Comparison of ENCODE assay signal across 30 cellular contexts in genomic region chr17:66630379-66630778, GRCh38.
"Had no signal": no experiment of that assay in that cellular context is flagged by ENCODE, and none has a peak within 500 bp of the region (broad histone marks: within the 10 kb centered on the region; RNA-seq: fewer than 3 reads in every experiment).

No MANE protein-coding gene starts in this region.

- H3K4me3 ChIP-seq: adrenal gland, body of pancreas, colonic mucosa, heart left ventricle had no signal

- H3K4me1 ChIP-seq: adrenal gland, body of pancreas, colonic mucosa, heart left ventricle had no signal

- H3K27me3 ChIP-seq: adrenal gland, body of pancreas, colonic mucosa, heart left ventricle had no signal

- H3K4me3 Mint-ChIP-seq: activated B cell treated with CpG ODN at 0.5 μM for 24 hours; activated CD8-positive, alpha-beta T cell treated with anti-CD3 and anti-CD28 coated beads for 36 hours; activated naive CD4-positive, alpha-beta T cell treated with anti-CD3 and anti-CD28 coated beads, Interleukin-2, amount 10 ng/mL, durations not matched to agents 7 days and 5 days; activated T-cell treated with anti-CD3 and anti-CD28 coated beads, Interleukin-2, amount 50 U/mL, for 4 hours; activated T-helper 1 cell treated with anti-CD3 and anti-CD28 coated beads, Interleukin-12 subunit alpha, Interleukin-12 subunit beta, Interleukin-2, Interleukin-4 antibody, amounts not matched to agents 30 ng/mL and 10 ng/mL and 1 ng/mL, durations not matched to agents 14 hours and 24 hours and 36 hours; endodermal cell; T-helper 17 cell; T-helper 2 cell treated with Interferon-gamma antibody and Interleukin-4, amounts not matched to agents 5 μg/mL and 100 μg/mL, for 36 hours had no signal

- H3K9me3 ChIP-seq: adrenal gland, body of pancreas, colonic mucosa, heart left ventricle had no signal

- H3K27ac Mint-ChIP-seq: activated B cell treated with CpG ODN at 0.5 μM for 24 hours; activated CD8-positive, alpha-beta T cell treated with anti-CD3 and anti-CD28 coated beads for 36 hours; activated naive CD4-positive, alpha-beta T cell treated with anti-CD3 and anti-CD28 coated beads, Interleukin-2, amount 10 ng/mL, durations not matched to agents 7 days and 5 days; activated naive CD4-positive, alpha-beta T cell treated with anti-CD3 and anti-CD28 coated beads, Interleukin-2, amount 50 U/mL, for 72 hours; activated T-helper 1 cell treated with anti-CD3 and anti-CD28 coated beads, Interleukin-12 subunit alpha, Interleukin-12 subunit beta, Interleukin-2, Interleukin-4 antibody, amounts not matched to agents 30 ng/mL and 10 ng/mL and 1 ng/mL, durations not matched to agents 14 hours and 24 hours and 36 hours; endodermal cell; T-helper 2 cell treated with Interferon-gamma antibody and Interleukin-4, amounts not matched to agents 5 μg/mL and 100 μg/mL, for 36 hours had no signal

- ATAC-seq: activated CD4-positive, CD25-positive, alpha-beta regulatory T cell treated with anti-CD3 and anti-CD28 coated beads, Interleukin-2, amount 50 U/mL, for 24 hours; activated CD8-positive, alpha-beta T cell treated with anti-CD3 and anti-CD28 coated beads for 36 hours; activated naive CD4-positive, alpha-beta T cell treated with anti-CD3 and anti-CD28 coated beads, Interleukin-2, amount 50 U/mL, for 72 hours; activated T-cell treated with anti-CD3 and anti-CD28 coated beads, Interleukin-2, amount 50 U/mL, for 4 hours; body of pancreas; esophagus mucosa; heart left ventricle; T-helper 17 cell had no signal

- H3K27me3 Mint-ChIP-seq: activated CD8-positive, alpha-beta T cell treated with anti-CD3 and anti-CD28 coated beads for 36 hours; activated naive CD4-positive, alpha-beta T cell treated with anti-CD3 and anti-CD28 coated beads, Interleukin-2, amount 10 ng/mL, durations not matched to agents 7 days and 5 days; T-helper 17 cell had no signal

- H3K36me3 ChIP-seq: adrenal gland, colonic mucosa, heart left ventricle, WERI-Rb-1 had no signal

- H3K4me1 Mint-ChIP-seq: activated B cell treated with CpG ODN at 0.5 μM for 24 hours, endodermal cell had no signal

- DNase-seq: activated B cell treated with CpG ODN at 0.5 μM for 24 hours; activated CD4-positive, alpha-beta T cell treated with anti-CD3 and anti-CD28 coated beads for 48 hours; activated CD4-positive, alpha-beta T cell treated with anti-CD3 and anti-CD28 coated beads, Interleukin-2, amount 50 U/mL, for 1 hour; activated CD4-positive, alpha-beta T cell treated with anti-CD3 and anti-CD28 coated beads, Interleukin-2, amount 50 U/mL, for 48 hours; activated CD8-positive, alpha-beta memory T cell treated with anti-CD3 and anti-CD28 coated beads for 24 hours; activated CD8-positive, alpha-beta T cell treated with anti-CD3 and anti-CD28 coated beads for 36 hours; activated gamma-delta T cell; activated naive CD4-positive, alpha-beta T cell; activated naive CD4-positive, alpha-beta T cell treated with anti-CD3 and anti-CD28 coated beads, Interleukin-2, amount 10 ng/mL, durations not matched to agents 7 days and 5 days; activated T-cell treated with anti-CD3 and anti-CD28 coated beads, Interleukin-2, amount 50 U/mL, for 4 hours; adrenal gland; amygdala; aorta; body of pancreas; caudate nucleus; colonic mucosa; effector memory CD4-positive, alpha-beta T cell; endodermal cell; foreskin fibroblast; glutamatergic neuron; heart left ventricle; T-helper 1 cell; T-helper 17 cell; T1000; WERI-Rb-1 had no signal

- H3K27ac ChIP-seq: adrenal gland, body of pancreas, colonic mucosa, heart left ventricle, WERI-Rb-1 had no signal

- H3K9me3 Mint-ChIP-seq: activated B cell treated with CpG ODN at 0.5 μM for 24 hours; activated CD8-positive, alpha-beta T cell treated with anti-CD3 and anti-CD28 coated beads for 36 hours; activated naive CD4-positive, alpha-beta T cell treated with anti-CD3 and anti-CD28 coated beads, Interleukin-2, amount 10 ng/mL, durations not matched to agents 7 days and 5 days; activated naive CD4-positive, alpha-beta T cell treated with anti-CD3 and anti-CD28 coated beads, Interleukin-2, amount 50 U/mL, for 72 hours; activated T-cell treated with anti-CD3 and anti-CD28 coated beads, Interleukin-2, amount 50 U/mL, for 4 hours; activated T-helper 1 cell treated with anti-CD3 and anti-CD28 coated beads, Interleukin-12 subunit alpha, Interleukin-12 subunit beta, Interleukin-2, Interleukin-4 antibody, amounts not matched to agents 30 ng/mL and 10 ng/mL and 1 ng/mL, durations not matched to agents 14 hours and 24 hours and 36 hours; endodermal cell; T-helper 2 cell treated with Interferon-gamma antibody and Interleukin-4, amounts not matched to agents 5 μg/mL and 100 μg/mL, for 36 hours had no signal
